In the genomic region with DNA sequence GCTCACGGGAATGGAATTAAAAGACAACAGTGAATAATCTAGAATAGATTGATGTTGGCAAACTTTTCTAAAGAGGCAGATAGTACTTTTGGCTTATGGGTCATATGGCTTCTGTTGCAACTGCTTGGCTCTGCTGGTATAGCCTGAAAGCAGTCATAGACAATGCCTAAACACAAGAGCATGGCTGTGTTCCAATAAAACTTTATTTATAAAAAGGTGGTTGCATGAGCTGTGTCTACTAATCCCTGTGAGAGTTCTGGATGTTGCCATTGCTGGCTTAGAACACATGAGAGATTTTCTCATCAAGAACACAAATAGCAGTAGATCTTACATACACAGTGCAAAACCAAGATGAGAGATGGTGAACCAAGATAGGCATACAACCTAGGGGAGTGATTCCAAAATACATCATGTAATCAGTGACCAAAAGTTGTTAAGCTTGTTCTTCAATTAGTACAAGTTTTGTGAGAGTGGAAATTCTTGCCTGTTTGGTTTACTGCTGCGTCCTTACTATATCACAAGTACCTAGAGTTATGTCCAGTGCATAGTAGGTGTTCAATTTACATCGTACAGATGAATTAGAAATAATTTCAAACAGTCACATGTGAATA, we compare ENCODE assay signal across 24 cellular contexts.
"Had no signal": no experiment of that assay in that cellular context is flagged by ENCODE, and none has a peak within 500 bp of the region (broad histone marks: within the 10 kb centered on the region; RNA-seq: fewer than 3 reads in every experiment).

No MANE protein-coding gene starts in this region.

- H3K79me2 ChIP-seq: hepatocyte had no signal

- H3K4me3 ChIP-seq: gastroesophageal sphincter, heart left ventricle, hepatocyte, lung, ovary, psoas muscle, sigmoid colon, stomach, thyroid gland, vagina had no signal

- DNase-seq: effector CD8-positive, alpha-beta T cell; endodermal cell; erythroblast; foreskin keratinocyte; heart left ventricle; kidney; natural killer cell; occipital lobe; ovary; posterior cingulate gyrus; psoas muscle; right cardiac atrium; sigmoid colon; stimulated activated CD4-positive, alpha-beta T cell treated with anti-CD3 and anti-CD28 coated beads, Interleukin-2, amount 100 ng/mL, for 24 hours; stimulated activated CD4-positive, alpha-beta T cell treated with anti-CD3 and anti-CD28 coated beads, Interleukin-4, amount 100 ng/mL, for 24 hours; stimulated activated naive CD4-positive, alpha-beta T cell treated with Interleukin-2 at 50 U/mL for 16 hours; stomach; thyroid gland had no signal

- H3K36me3 ChIP-seq: gastroesophageal sphincter, heart left ventricle, ovary, sigmoid colon, stomach, thyroid gland, vagina had no signal

- ATAC-seq: foreskin keratinocyte; gastroesophageal sphincter; heart left ventricle; left lobe of liver; natural killer cell; psoas muscle; right cardiac atrium; stimulated activated effector memory CD8-positive, alpha-beta T cell treated with anti-CD3 and anti-CD28 coated beads, Interleukin-12 subunit alpha, Interleukin-12 subunit beta, amount 100 ng/mL, for 72 hours had no signal

- H3K27me3 ChIP-seq: foreskin keratinocyte, gastroesophageal sphincter, heart left ventricle, hepatocyte, ovary, sigmoid colon, stomach, thyroid gland, vagina had no signal

- H3K4me1 ChIP-seq: foreskin keratinocyte, gastroesophageal sphincter, heart left ventricle, psoas muscle, sigmoid colon, stomach, thyroid gland, vagina had no signal

- H2AFZ ChIP-seq: hepatocyte had no signal

- H3K9me3 ChIP-seq: ovary, sigmoid colon, thyroid gland, vagina had no signal

- H3K4me2 ChIP-seq: hepatocyte had no signal

- H3K27ac ChIP-seq: foreskin keratinocyte, gastroesophageal sphincter, heart left ventricle, hepatocyte, ovary, psoas muscle, sigmoid colon, stomach, thyroid gland, vagina had no signal
